1 cellular context compared by ENCODE assay signal in genomic region chr17:74868251-74868907, GRCh38.
A peak's percentile ranks its signal among the peaks of the same experiment; 100 is the strongest.
TF ChIP-seq lines count a peak whose summit lies in the region.

No MANE protein-coding gene starts in this region.

TF ChIP-seq in K562, 482 proteins besides CTCF, POLR2A, EP300 and RAD21 (continues in another document):
- TF ChIP-seq MEF2D (tag; conservative IDR thresholded peaks at IDR 0.05; ENCODE audit: low read depth) (peak; percentile 28; the same call in 1 of the 2 replicates), SMAD3 (CRISPR knock-in tag; conservative IDR thresholded peaks at IDR 0.05) (peak; percentile 65; the same call in 1 of the 2 replicates), TEAD1 (CRISPR knock-in tag; IDR thresholded peaks at IDR 0.05) (no peak), ETV5 (CRISPR knock-in tag; IDR thresholded peaks at IDR 0.05; ENCODE audit: low read depth) (peak; percentile 93), PKNOX1 (IDR thresholded peaks at IDR 0.05) (peak; percentile 75), ZNF583 (CRISPR knock-in tag; IDR thresholded peaks at IDR 0.05) (0 out of 2 replicates have a peak, but pooled peaks have one; percentile 24), BACH1 (tag; IDR thresholded peaks at IDR 0.05) (peak; percentile 74; the same call in 1 of the 2 replicates), ZNF644 (tag; IDR thresholded peaks at IDR 0.05; ENCODE audit: low read depth) (0 out of 2 replicates have a peak, but pooled peaks have one; percentile 58), ZNF232 (CRISPR knock-in tag; IDR thresholded peaks at IDR 0.05) (no peak), PBX2 (CRISPR knock-in tag; IDR thresholded peaks at IDR 0.05; ENCODE audit: low read depth) (no peak), PBX2 (tag; conservative IDR thresholded peaks at IDR 0.05; ENCODE audit: low read depth) (peak; percentile 44; the same call in 1 of the 2 replicates), ETV1 (tag; conservative IDR thresholded peaks at IDR 0.05; ENCODE audit: low read depth) (peak; percentile 99), NR1H2 (CRISPR knock-in tag; IDR thresholded peaks at IDR 0.05) (no peak), CBX8 (IDR thresholded peaks at IDR 0.05; ENCODE audit: borderline replicate concordance, extremely low read depth, low read depth, low read length, poor library complexity, severe bottlenecking) (no peak), POLR3A (IDR thresholded peaks at IDR 0.05; ENCODE audit: borderline replicate concordance, extremely low read depth, insufficient read depth, insufficient read length) (no peak), NCOA4 (IDR thresholded peaks at IDR 0.05; ENCODE audit: partially characterized antibody) (peak; percentile 55), PRPF4 (IDR thresholded peaks at IDR 0.05; ENCODE audit: insufficient read depth, low read depth, low read length, poor library complexity, severe bottlenecking) (no peak), ARNT (IDR thresholded peaks at IDR 0.05) (peak; percentile 47 to 83; a peak in 3 of 4 replicates), POLR2H (tag; IDR thresholded peaks at IDR 0.05; ENCODE audit: low read depth) (peak; percentile 55; the same call in 1 of the 2 replicates), PTTG1 (tag; IDR thresholded peaks at IDR 0.05; ENCODE audit: low read depth) (0 out of 2 replicates have a peak, but pooled peaks have one; percentile 30), CEBPG (CRISPR knock-in tag; IDR thresholded peaks at IDR 0.05) (peak; percentile 43; the same call in 1 of the 2 replicates), CEBPG (tag; conservative IDR thresholded peaks at IDR 0.05 in 1 of 2, IDR thresholded peaks at IDR 0.05 in 1 of 2) (no peak), BRD9 (IDR thresholded peaks at IDR 0.05; ENCODE audit: low read depth, partially characterized antibody) (no peak), ZNF668 (CRISPR knock-in tag; IDR thresholded peaks at IDR 0.05) (no peak), ZNF316 (IDR thresholded peaks at IDR 0.05) (0 out of 2 replicates have a peak, but pooled peaks have one; percentile 26), KLF16 (IDR thresholded peaks at IDR 0.05) (no peak), ZFX (CRISPR knock-in tag; IDR thresholded peaks at IDR 0.05) (peak; percentile 51), NFYB (IDR thresholded peaks at IDR 0.05; ENCODE audit: extremely low read depth, insufficient read length) (no peak), GTF2B (IDR thresholded peaks at IDR 0.05; ENCODE audit: extremely low read depth, insufficient read length) (no peak), ZNF75A (CRISPR knock-in tag; IDR thresholded peaks at IDR 0.05) (no peak), ZNF696 (CRISPR knock-in tag; conservative IDR thresholded peaks at IDR 0.05) (0 out of 2 replicates have a peak, but pooled peaks have one; percentile 2), MBD2 (IDR thresholded peaks at IDR 0.05; ENCODE audit: borderline replicate concordance, low read depth) (0 out of 2 replicates have a peak, but pooled peaks have one; percentile 28), SMAD4 (CRISPR knock-in tag; conservative IDR thresholded peaks at IDR 0.05) (peak; percentile 76; the same call in 1 of the 2 replicates), LEF1 (IDR thresholded peaks at IDR 0.05) (peak; percentile 89), NR2C2 (CRISPR knock-in tag; IDR thresholded peaks at IDR 0.05) (0 out of 2 replicates have a peak, but pooled peaks have one; percentile 65), NR2C2 (tag; IDR thresholded peaks at IDR 0.05) (peak; percentile 97), JUND (IDR thresholded peaks at IDR 0.05; ENCODE audit: borderline replicate concordance, low read depth, low read length) (peak; percentile 98), JUND (tag; IDR thresholded peaks at IDR 0.05; ENCODE audit: borderline replicate concordance, low read depth, low read length) (peak; percentile 97; the same call in 2 of the 3 replicates), DPF2 (IDR thresholded peaks at IDR 0.05) (peak; percentile 97), SETDB1 (IDR thresholded peaks at IDR 0.05; ENCODE audit: low read length) (no peak), CREM (IDR thresholded peaks at IDR 0.05; ENCODE audit: low read depth) (peak; percentile 72), SMARCC2 (IDR thresholded peaks at IDR 0.05; ENCODE audit: low read depth) (peak; percentile 69; the same call in 1 of the 2 replicates), ZNF277 (CRISPR knock-in tag; IDR thresholded peaks at IDR 0.05; ENCODE audit: borderline replicate concordance) (no peak), GABPA (tag; conservative IDR thresholded peaks at IDR 0.05; ENCODE audit: low read depth) (peak; percentile 83), TEAD4 (IDR thresholded peaks at IDR 0.05; ENCODE audit: low read length) (peak; percentile 58; the same call in 1 of the 2 replicates), TEAD4 (CRISPR knock-in tag; IDR thresholded peaks at IDR 0.05; ENCODE audit: borderline replicate concordance) (no peak), ZNF639 (CRISPR knock-in tag; conservative IDR thresholded peaks at IDR 0.05 in 1 of 2, IDR thresholded peaks at IDR 0.05 in 1 of 2) (peak in 1 of 2 experiments; percentile 68; a peak in 2 of 4 replicates)
- TF ChIP-seq, protein P1, sequence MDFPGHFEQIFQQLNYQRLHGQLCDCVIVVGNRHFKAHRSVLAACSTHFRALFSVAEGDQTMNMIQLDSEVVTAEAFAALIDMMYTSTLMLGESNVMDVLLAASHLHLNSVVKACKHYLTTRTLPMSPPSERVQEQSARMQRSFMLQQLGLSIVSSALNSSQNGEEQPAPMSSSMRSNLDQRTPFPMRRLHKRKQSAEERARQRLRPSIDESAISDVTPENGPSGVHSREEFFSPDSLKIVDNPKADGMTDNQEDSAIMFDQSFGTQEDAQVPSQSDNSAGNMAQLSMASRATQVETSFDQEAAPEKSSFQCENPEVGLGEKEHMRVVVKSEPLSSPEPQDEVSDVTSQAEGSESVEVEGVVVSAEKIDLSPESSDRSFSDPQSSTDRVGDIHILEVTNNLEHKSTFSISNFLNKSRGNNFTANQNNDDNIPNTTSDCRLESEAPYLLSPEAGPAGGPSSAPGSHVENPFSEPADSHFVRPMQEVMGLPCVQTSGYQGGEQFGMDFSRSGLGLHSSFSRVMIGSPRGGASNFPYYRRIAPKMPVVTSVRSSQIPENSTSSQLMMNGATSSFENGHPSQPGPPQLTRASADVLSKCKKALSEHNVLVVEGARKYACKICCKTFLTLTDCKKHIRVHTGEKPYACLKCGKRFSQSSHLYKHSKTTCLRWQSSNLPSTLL (IDR thresholded peaks at IDR 0.05) = peak; percentile 50; the same call in 1 of the 2 replicates
- TF ChIP-seq, protein P2, sequence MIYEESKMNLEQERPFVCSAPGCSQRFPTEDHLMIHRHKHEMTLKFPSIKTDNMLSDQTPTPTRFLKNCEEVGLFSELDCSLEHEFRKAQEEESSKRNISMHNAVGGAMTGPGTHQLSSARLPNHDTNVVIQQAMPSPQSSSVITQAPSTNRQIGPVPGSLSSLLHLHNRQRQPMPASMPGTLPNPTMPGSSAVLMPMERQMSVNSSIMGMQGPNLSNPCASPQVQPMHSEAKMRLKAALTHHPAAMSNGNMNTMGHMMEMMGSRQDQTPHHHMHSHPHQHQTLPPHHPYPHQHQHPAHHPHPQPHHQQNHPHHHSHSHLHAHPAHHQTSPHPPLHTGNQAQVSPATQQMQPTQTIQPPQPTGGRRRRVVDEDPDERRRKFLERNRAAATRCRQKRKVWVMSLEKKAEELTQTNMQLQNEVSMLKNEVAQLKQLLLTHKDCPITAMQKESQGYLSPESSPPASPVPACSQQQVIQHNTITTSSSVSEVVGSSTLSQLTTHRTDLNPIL (CRISPR knock-in tag; IDR thresholded peaks at IDR 0.05) = no peak
- TF ChIP-seq, protein P3, sequence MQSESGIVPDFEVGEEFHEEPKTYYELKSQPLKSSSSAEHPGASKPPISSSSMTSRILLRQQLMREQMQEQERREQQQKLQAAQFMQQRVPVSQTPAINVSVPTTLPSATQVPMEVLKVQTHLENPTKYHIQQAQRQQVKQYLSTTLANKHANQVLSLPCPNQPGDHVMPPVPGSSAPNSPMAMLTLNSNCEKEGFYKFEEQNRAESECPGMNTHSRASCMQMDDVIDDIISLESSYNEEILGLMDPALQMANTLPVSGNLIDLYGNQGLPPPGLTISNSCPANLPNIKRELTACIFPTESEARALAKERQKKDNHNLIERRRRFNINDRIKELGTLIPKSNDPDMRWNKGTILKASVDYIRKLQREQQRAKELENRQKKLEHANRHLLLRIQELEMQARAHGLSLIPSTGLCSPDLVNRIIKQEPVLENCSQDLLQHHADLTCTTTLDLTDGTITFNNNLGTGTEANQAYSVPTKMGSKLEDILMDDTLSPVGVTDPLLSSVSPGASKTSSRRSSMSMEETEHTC (IDR thresholded peaks at IDR 0.05) = no peak
- TF ChIP-seq, protein P4, sequence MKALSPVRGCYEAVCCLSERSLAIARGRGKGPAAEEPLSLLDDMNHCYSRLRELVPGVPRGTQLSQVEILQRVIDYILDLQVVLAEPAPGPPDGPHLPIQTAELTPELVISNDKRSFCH (CRISPR knock-in tag; IDR thresholded peaks at IDR 0.05) = no peak
- TF ChIP-seq, protein P4 (tag; IDR thresholded peaks at IDR 0.05) = peak; percentile 66; the same call in 1 of the 2 replicates
- TF ChIP-seq, protein P5, sequence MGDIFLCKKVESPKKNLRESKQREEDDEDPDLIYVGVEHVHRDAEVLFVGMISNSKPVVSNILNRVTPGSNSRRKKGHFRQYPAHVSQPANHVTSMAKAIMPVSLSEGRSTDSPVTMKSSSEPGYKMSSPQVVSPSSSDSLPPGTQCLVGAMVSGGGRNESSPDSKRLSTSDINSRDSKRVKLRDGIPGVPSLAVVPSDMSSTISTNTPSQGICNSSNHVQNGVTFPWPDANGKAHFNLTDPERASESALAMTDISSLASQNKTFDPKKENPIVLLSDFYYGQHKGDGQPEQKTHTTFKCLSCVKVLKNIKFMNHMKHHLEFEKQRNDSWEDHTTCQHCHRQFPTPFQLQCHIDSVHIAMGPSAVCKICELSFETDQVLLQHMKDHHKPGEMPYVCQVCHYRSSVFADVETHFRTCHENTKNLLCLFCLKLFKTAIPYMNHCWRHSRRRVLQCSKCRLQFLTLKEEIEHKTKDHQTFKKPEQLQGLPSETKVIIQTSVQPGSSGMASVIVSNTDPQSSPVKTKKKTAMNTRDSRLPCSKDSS (IDR thresholded peaks at IDR 0.05; ENCODE audit: low read depth, partially characterized antibody) = no peak
